ENCODE assay signal across 11 cellular contexts in the genomic region with DNA sequence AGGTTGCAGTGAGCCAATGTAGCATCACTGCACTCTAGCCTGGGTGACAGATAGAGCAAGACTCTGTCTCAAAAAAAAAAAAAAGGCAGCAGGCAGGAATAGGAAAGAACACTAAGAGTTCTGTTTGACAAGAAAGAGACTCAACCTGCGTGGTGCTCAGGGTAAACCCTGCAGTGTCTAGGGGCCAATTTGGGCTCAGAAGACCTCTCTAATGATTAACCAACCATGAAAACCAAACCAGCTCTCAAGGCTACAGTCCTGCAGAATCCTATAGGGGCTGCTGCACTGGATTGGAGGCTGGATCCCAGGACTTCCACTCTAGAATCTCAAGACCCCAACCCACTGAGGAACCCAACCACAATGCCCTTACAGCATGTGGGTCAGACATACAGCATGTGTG. TPM values are rescaled to one million over a fixed set of nuclear protein-coding genes. Genes with fewer than 3 reads are reported as not detected.
DNase-seq lines count a peak whose midpoint lies in the region; ATAC-seq and TF ChIP-seq lines count a peak whose summit lies in the region.
"Had no signal": no experiment of that assay in that cellular context is flagged by ENCODE, and none has a peak within 500 bp of the region (broad histone marks: within the 10 kb centered on the region; RNA-seq: fewer than 3 reads in every experiment).

No MANE protein-coding gene starts in this region.

- H3K4me1 ChIP-seq in right atrium auricular region = peaks cover 0 to 30% of the 10 kb centered on the region in 2 donors
- H3K4me1 ChIP-seq in right cardiac atrium (ENCODE audit: control insufficient read depth, insufficient read depth, low read length) = peaks cover 5% of the 10 kb centered on the region
- peaks cover 26% of the 10 kb centered on the region for H3K4me1 ChIP-seq in effector memory CD4-positive, alpha-beta T cell (ENCODE audit: control insufficient read depth, insufficient read depth, low read length, poor library complexity, severe bottlenecking)
- peaks cover 7% of the 10 kb centered on the region for H3K4me1 ChIP-seq in HAP-1
- H3K4me1 ChIP-seq: BE2C had no signal

- no peak for TF ChIP-seq CTCF in right atrium auricular region (IDR thresholded peaks at IDR 0.05)

- H3K27me3 ChIP-seq in right atrium auricular region (peaks cover 8 to 12% of the 10 kb centered on the region in 2 donors), right cardiac atrium (ENCODE audit: control insufficient read depth, insufficient read depth) (no peaks in the 10 kb centered on the region), HAP-1 (ENCODE audit: low read depth) (peaks cover 24% of the 10 kb centered on the region)
- no peaks in the 10 kb centered on the region for H3K27me3 ChIP-seq in effector memory CD4-positive, alpha-beta T cell (replicated peaks; ENCODE audit: control insufficient read depth, insufficient read depth, low read length, poor library complexity, severe bottlenecking)
- H3K27me3 ChIP-seq: vagina had no signal

- H3K27ac ChIP-seq in right atrium auricular region (no peak overlapping the region), right cardiac atrium (ENCODE audit: low read length) (no peak overlapping the region)
- peak overlapping the region; percentile 54 for H3K27ac ChIP-seq in effector memory CD4-positive, alpha-beta T cell (ENCODE audit: insufficient read depth, low read length, poor library complexity, severe bottlenecking)
- H3K27ac ChIP-seq: vagina had no signal

- DNase-seq in right atrium auricular region (ENCODE audit: low spot score) = peak; percentile 46
- no peak for DNase-seq in right cardiac atrium
- DNase-seq in effector memory CD4-positive, alpha-beta T cell = no peak
- DNase-seq in AG08396 (ENCODE audit: low spot score) = no peak
- no peak for DNase-seq in HAP-1 (ENCODE audit: low spot score in 2 of 2)
- no peak for DNase-seq in amygdala (lab: John Stamatoyannopoulos, UW)
- DNase-seq: BE2C, NCI-H2081, small intestine had no signal

- no peak overlapping the region for H3K4me3 ChIP-seq in right atrium auricular region
- H3K4me3 ChIP-seq in right cardiac atrium (ENCODE audit: low read length) = no peak overlapping the region
- peak overlapping the region; percentile 85 for H3K4me3 ChIP-seq in effector memory CD4-positive, alpha-beta T cell (ENCODE audit: insufficient read depth, low read depth, low read length, poor library complexity, severe bottlenecking)
- no peak overlapping the region for H3K4me3 ChIP-seq in HAP-1
- H3K4me3 ChIP-seq: vagina had no signal

- 90% methylated on average over 1 of the region's 1 CpG for WGBS in right cardiac atrium

- in situ Hi-C loops in HAP-1 (cut with MboI; ENCODE audit: low sequenced_read_pairs) = no loop called here

- H3K9me3 ChIP-seq in right atrium auricular region (no peaks in the 10 kb centered on the region), right cardiac atrium (ENCODE audit: control insufficient read depth, low read length) (no peaks in the 10 kb centered on the region), HAP-1 (no peaks in the 10 kb centered on the region)
- H3K9me3 ChIP-seq in effector memory CD4-positive, alpha-beta T cell (ENCODE audit: control insufficient read depth, low read length) = no peaks in the 10 kb centered on the region
- H3K9me3 ChIP-seq: BE2C, vagina had no signal

- H3K36me3 ChIP-seq in right atrium auricular region (no peaks in the 10 kb centered on the region), HAP-1 (replicated peaks) (no peaks in the 10 kb centered on the region)
- no peaks in the 10 kb centered on the region for H3K36me3 ChIP-seq in effector memory CD4-positive, alpha-beta T cell (ENCODE audit: control insufficient read depth, insufficient read depth, low read length)
- H3K36me3 ChIP-seq: BE2C, vagina had no signal

- ATAC-seq in right cardiac atrium = no peak
- ATAC-seq in HG03342 (IDR thresholded peaks at IDR 0.05; ENCODE audit: unreplicated experiment) = peak; percentile 32

- intact Hi-C loops in right cardiac atrium (cut with DNase I) = no loop called here

RNA-seq across cellular contexts. Expression of a gene that starts 2.4 kb away (rescaled TPM):
- total RNA-seq in right atrium auricular region = 1 to 10 TPM; 1.2 to 1.7 TPM
- total RNA-seq in right cardiac atrium = 1 to 10 TPM in 1 of 4 donors, under 1 TPM in 3; 0.29 to 1.3 (median 0.71) TPM
- 0.50 TPM for polyA plus RNA-seq in right cardiac atrium

RNA-seq across cellular contexts. Expression of a gene that starts 27.0 kb away (rescaled TPM):
- total RNA-seq in right atrium auricular region (1,000 to 10,000 TPM; 1,113 to 1,769 TPM), right cardiac atrium (100 to 1,000 TPM; 341 to 630 (median 483) TPM)
- polyA plus RNA-seq in right cardiac atrium = 805 TPM
